Comparison of ENCODE assay signal across 14 cellular contexts in genomic region chr4:7799306-7799705, GRCh38.
DNase-seq lines count a peak whose midpoint lies in the region; ATAC-seq and TF ChIP-seq lines count a peak whose summit lies in the region.
"Had no signal": no experiment of that assay in that cellular context is flagged by ENCODE, and none has a peak within 500 bp of the region (broad histone marks: within the 10 kb centered on the region; RNA-seq: fewer than 3 reads in every experiment).

No MANE protein-coding gene starts in this region.

- no peak for TF ChIP-seq POLR2A in right lobe of liver (IDR thresholded peaks at IDR 0.05)

- POLR2A ChIA-PET in WTC11 (lab: Charles Lee): no interaction called here

- H3K4me3 ChIP-seq in right lobe of liver: no peak overlapping the region
- H3K4me3 ChIP-seq: GM12878, GM23338 had no signal

- no peak for TF ChIP-seq CTCF in HFFc6 (IDR thresholded peaks at IDR 0.05)
- TF ChIP-seq CTCF in WTC11 (IDR thresholded peaks at IDR 0.05): no peak
- TF ChIP-seq CTCF in right lobe of liver (IDR thresholded peaks at IDR 0.05): no peak

- H3K27ac Mint-ChIP-seq in HFFc6: no peak overlapping the region
- H3K27ac Mint-ChIP-seq in WTC11: 0 out of 2 replicates have a peak overlapping the region, but pooled peaks have one; percentile 17
- H3K27ac Mint-ChIP-seq: B cell; CD4-positive, alpha-beta T cell; GM23338 had no signal

- no peaks in the 10 kb centered on the region for H3K4me1 ChIP-seq in right lobe of liver

- H3K27me3 Mint-ChIP-seq in HFFc6 (ENCODE audit: insufficient read depth): peaks cover 20% of the 10 kb centered on the region
- no peaks in the 10 kb centered on the region for H3K27me3 Mint-ChIP-seq in WTC11 (ENCODE audit: low read depth)
- H3K27me3 Mint-ChIP-seq: CD4-positive, alpha-beta T cell had no signal

- H3K9me3 Mint-ChIP-seq in HFFc6 (peaks cover 13% of the 10 kb centered on the region; the same call in 1 of the 2 replicates), WTC11 (peaks cover 13% of the 10 kb centered on the region)
- H3K9me3 Mint-ChIP-seq: CD4-positive, alpha-beta T cell had no signal

- DNase-seq in HFFc6: no peak
- no peak for DNase-seq in WTC11 (ENCODE audit: low spot score)
- peak; percentile 80 for DNase-seq in mesenteric fat pad (ENCODE audit: low spot score)
- DNase-seq in sciatic nerve (ENCODE audit: low spot score): peak; percentile 34
- DNase-seq in COLO829 (ENCODE audit: low spot score): no peak
- DNase-seq in right lobe of liver: no peak
- DNase-seq: CD4-positive, alpha-beta T cell; DMS79; H7 had no signal

- H3K4me3 Mint-ChIP-seq in HFFc6 (peak overlapping the region; percentile 41; the same call in 1 of the 2 replicates), WTC11 (no peak overlapping the region)
- H3K4me3 Mint-ChIP-seq: B cell; CD4-positive, alpha-beta T cell; GM23338 had no signal

- H3K4me1 Mint-ChIP-seq in HFFc6 (ENCODE audit: low read depth): peaks cover 28% of the 10 kb centered on the region
- H3K4me1 Mint-ChIP-seq in WTC11: peaks cover 6% of the 10 kb centered on the region
- H3K4me1 Mint-ChIP-seq: B cell had no signal

- no peaks in the 10 kb centered on the region for H3K27me3 ChIP-seq in right lobe of liver

- no peak overlapping the region for H3K27ac ChIP-seq in right lobe of liver

- no peak for ATAC-seq in WTC11
- ATAC-seq in sciatic nerve: no peak
- ATAC-seq in right lobe of liver: no peak
- ATAC-seq in HG02678 (IDR thresholded peaks at IDR 0.05; ENCODE audit: unreplicated experiment): no peak
- ATAC-seq: GM12878, GM23338, HepG2 had no signal

- CTCF ChIA-PET in WTC11 (lab: Charles Lee): interaction anchor here (2.0 to 3.7 kb wide), 3 partner anchors 30 to 45 kb away, joined by 4 to 41 read pairs (median 6); no protein-coding TSS in a partner anchor

- intact Hi-C loops in sciatic nerve (cut with DNase I): no loop called here
- intact Hi-C loops in right lobe of liver (cut with DNase I): loop anchor here in 1 of 2 donors (10.0 kb wide), 1 partner anchor 605 kb away; the partner anchor contains the start of gene SORCS2

- H3K36me3 Mint-ChIP-seq in HFFc6 (ENCODE audit: low read depth): peaks cover 52% of the 10 kb centered on the region
- peaks cover 35% of the 10 kb centered on the region for H3K36me3 Mint-ChIP-seq in WTC11

- no peaks in the 10 kb centered on the region for H3K36me3 ChIP-seq in right lobe of liver

- 80% methylated on average over 4 of the region's 11 CpGs for WGBS in right lobe of liver (ENCODE audit: insufficient coverage, low coverage, low lambda C conversion rate, missing lambda C conversion rate)

- H3K9me3 ChIP-seq in right lobe of liver: no peaks in the 10 kb centered on the region

TF ChIP-seq in WTC11, 78 proteins besides CTCF, POLR2A, EP300 and RAD21:
- TF ChIP-seq FOXP4 (CRISPR knock-in tag; IDR thresholded peaks at IDR 0.05) (no peak), FOXP1 (CRISPR knock-in tag; IDR thresholded peaks at IDR 0.05; ENCODE audit: borderline replicate concordance) (no peak), GTF2I (CRISPR knock-in tag; conservative IDR thresholded peaks at IDR 0.05) (no peak), RORB (CRISPR knock-in tag; IDR thresholded peaks at IDR 0.05) (no peak)
- TF ChIP-seq, protein P1, sequence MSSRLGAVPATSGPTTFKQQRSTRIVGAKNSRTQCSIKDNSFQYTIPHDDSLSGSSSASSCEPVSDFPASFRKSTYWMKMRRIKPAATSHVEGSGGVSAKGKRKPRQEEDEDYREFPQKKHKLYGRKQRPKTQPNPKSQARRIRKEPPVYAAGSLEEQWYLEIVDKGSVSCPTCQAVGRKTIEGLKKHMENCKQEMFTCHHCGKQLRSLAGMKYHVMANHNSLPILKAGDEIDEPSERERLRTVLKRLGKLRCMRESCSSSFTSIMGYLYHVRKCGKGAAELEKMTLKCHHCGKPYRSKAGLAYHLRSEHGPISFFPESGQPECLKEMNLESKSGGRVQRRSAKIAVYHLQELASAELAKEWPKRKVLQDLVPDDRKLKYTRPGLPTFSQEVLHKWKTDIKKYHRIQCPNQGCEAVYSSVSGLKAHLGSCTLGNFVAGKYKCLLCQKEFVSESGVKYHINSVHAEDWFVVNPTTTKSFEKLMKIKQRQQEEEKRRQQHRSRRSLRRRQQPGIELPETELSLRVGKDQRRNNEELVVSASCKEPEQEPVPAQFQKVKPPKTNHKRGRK (CRISPR knock-in tag; IDR thresholded peaks at IDR 0.05; ENCODE audit: borderline replicate concordance): no peak

Comparison
In these comparisons a context has a peak if more than half of its experiments do, and no peak if none do; other contexts are left out.
1. DNase-seq: peak in mesenteric fat pad (single experiment) and sciatic nerve (single experiment); none in HFFc6 (single experiment), WTC11 (single experiment), COLO829 (single experiment) and right lobe of liver (0 of 3).